ENCODE assay signal across 19 cellular contexts in the genomic region with DNA sequence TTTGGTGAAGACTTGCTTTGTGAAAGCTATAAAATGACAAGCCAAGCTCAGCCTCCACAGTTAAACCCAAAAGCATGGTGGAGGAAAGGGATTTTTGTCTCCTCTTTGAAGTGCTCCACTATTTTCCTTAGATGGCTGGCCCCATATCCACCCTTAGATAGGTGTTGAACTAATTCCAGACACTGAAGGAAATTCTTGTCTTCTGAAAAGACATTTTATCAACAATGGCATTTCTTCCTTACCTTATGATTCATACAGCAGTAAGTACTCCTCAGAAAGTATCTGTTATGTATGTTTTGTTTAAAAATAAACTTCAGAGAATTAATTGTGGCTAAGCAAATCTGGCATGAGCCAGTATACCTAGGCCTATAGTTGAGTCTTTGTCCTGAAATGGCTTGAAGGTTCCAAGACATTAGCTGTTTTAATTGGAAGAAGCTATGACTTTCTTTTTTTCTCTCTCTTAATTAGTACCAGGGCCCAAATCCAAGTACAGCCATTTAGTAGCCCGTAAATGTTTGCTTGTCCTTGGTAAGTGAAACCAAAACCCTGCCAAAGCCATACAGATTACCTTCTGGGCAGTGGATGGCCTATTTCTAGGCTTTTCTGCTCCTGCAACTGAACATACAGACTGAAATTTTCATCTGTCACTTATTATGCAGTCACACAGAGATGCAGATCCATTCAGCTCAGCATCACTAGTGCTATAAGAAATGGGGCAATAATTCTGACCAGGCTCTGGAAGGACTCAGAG. TPM values are rescaled to one million over a fixed set of nuclear protein-coding genes. Genes with fewer than 3 reads are reported as not detected.
DNase-seq lines count a peak whose midpoint lies in the region; ATAC-seq and TF ChIP-seq lines count a peak whose summit lies in the region.
"Had no signal": no experiment of that assay in that cellular context is flagged by ENCODE, and none has a peak within 500 bp of the region (broad histone marks: within the 10 kb centered on the region; RNA-seq: fewer than 3 reads in every experiment).

No MANE protein-coding gene starts in this region.

- H3K9me2 ChIP-seq in GM23248 (ENCODE audit: insufficient read depth) = no peaks in the 10 kb centered on the region

- DNase-seq in GM23248 (peak; percentile 8), M059J (ENCODE audit: low read depth) (peak; percentile 35), astrocyte of the spinal cord (ENCODE audit: low read depth, low spot score) (peak; percentile 44), left lobe of liver (ENCODE audit: low spot score) (no peak), NCI-H1105 treated with DMSO at 0.1 percent for 48 hours (lab: John Stamatoyannopoulos, UW) (no peak)
- DNase-seq in activated naive CD4-positive, alpha-beta T cell (lab: John Stamatoyannopoulos, UW) = no peak
- no peak for DNase-seq in activated T-cell treated with anti-CD3 and anti-CD28 coated beads, Interleukin-2, amount 50 U/mL, for 48 hours
- DNase-seq: Calu3; CD4-positive, alpha-beta memory T cell; DMS53; MV-4-11; NCI-H146; NCI-H2081 treated with DMSO at 0.1 percent for 48 hours; NCI-H526; NK-92 treated with Interleukin-12 subunit alpha and Interleukin-12 subunit beta, amount 100 ng/mL, for 24 hours; RPMI8226; SIG-M5 had no signal

- H3K4me2 ChIP-seq in GM23248 (ENCODE audit: unreplicated experiment) = no peak overlapping the region

- no peak overlapping the region for H3K27ac ChIP-seq in GM23248

- no peak for TF ChIP-seq CTCF in astrocyte of the spinal cord (IDR thresholded peaks at IDR 0.05; ENCODE audit: low read depth, low read length)

- H3K4me3 ChIP-seq in GM23248 (no peak overlapping the region; the same call in 1 of the 2 replicates), astrocyte of the spinal cord (ENCODE audit: low read depth, low read length) (no peak overlapping the region)

- H3K9me3 ChIP-seq in GM23248 (ENCODE audit: low read depth) = no peaks in the 10 kb centered on the region

- 16 to 33% methylated on average over 1 of the region's 1 CpG for WGBS in GM23248 (ENCODE audit: low coverage in 1 of 2, low lambda C conversion rate in 2 of 2, missing lambda C conversion rate in 2 of 2), 2 experiments

- H3K4me1 ChIP-seq in GM23248 (ENCODE audit: insufficient read depth) = peaks cover 10% of the 10 kb centered on the region

- H3K36me3 ChIP-seq in GM23248 (ENCODE audit: low read depth) = no peaks in the 10 kb centered on the region

- peaks cover 14% of the 10 kb centered on the region for H3F3A ChIP-seq in GM23248 (ENCODE audit: insufficient read depth)

- in situ Hi-C loops in GM23248 (cut with MboI) = no loop called here
- in situ Hi-C loops in astrocyte of the spinal cord (cut with HindIII; ENCODE audit: low sequenced_read_pairs) = no loop called here

- H2AFZ ChIP-seq in GM23248 = peak overlapping the region; percentile 33; the same call in 1 of the 2 replicates

- no peak overlapping the region for H3K9ac ChIP-seq in GM23248

- peak; percentile 24 for ATAC-seq in left lobe of liver
- ATAC-seq: HepG2 had no signal

- H3K79me2 ChIP-seq in GM23248 (ENCODE audit: insufficient read depth) = no peaks in the 10 kb centered on the region

- H3K27me3 ChIP-seq in GM23248 (replicated peaks; ENCODE audit: insufficient read depth) = no peaks in the 10 kb centered on the region; the same call in 1 of the 2 replicates

- H4K20me1 ChIP-seq in GM23248 (ENCODE audit: insufficient read depth) = no peaks in the 10 kb centered on the region

RNA-seq across cellular contexts. Expression of gene BFSP2, which starts 5.1 kb away (rescaled TPM):
- not detected in 2 replicates for total RNA-seq in GM23248 (2014; rRNA removed; shearing (Covaris generic))
- polyA plus RNA-seq in GM23248 (2016; fragmentation: Nextera tagmentation; extraction: Ambion mirVana) = not detected in 2 replicates
- total RNA-seq in M059J (2014; rRNA removed; shearing (Covaris generic)) = not detected in 2 replicates
- total RNA-seq in left lobe of liver = not detected
- total RNA-seq: Calu3; CD4-positive, alpha-beta memory T cell; HepG2 had no signal
- polyA plus RNA-seq: AG04450, HepG2 had no signal

Comparison
In these comparisons a context has a peak if more than half of its experiments do, and no peak if none do; other contexts are left out.
1. DNase-seq: peak in GM23248 (single experiment), M059J (single experiment) and astrocyte of the spinal cord (single experiment); none in left lobe of liver (single experiment), activated naive CD4-positive, alpha-beta T cell (0 of 4), activated T-cell treated with anti-CD3 and anti-CD28 coated beads, Interleukin-2, amount 50 U/mL, for 48 hours (0 of 2) and NCI-H1105 treated with DMSO at 0.1 percent for 48 hours (single experiment).